In genomic region chr7:925601-926000, GRCh38 we compare ENCODE assay signal across 11 cellular contexts. TPM values are rescaled to one million over a fixed set of nuclear protein-coding genes. Genes with fewer than 3 reads are reported as not detected.
DNase-seq lines count a peak whose midpoint lies in the region; ATAC-seq, FAIRE-seq and TF ChIP-seq lines count a peak whose summit lies in the region.
"Had no signal": no experiment of that assay in that cellular context is flagged by ENCODE, and none has a peak within 500 bp of the region (broad histone marks: within the 10 kb centered on the region; RNA-seq: fewer than 3 reads in every experiment).

No MANE protein-coding gene starts in this region.

- H3K27ac ChIP-seq in OCI-LY3 (ENCODE audit: low read length) (no peak overlapping the region), lower lobe of right lung (no peak overlapping the region), H9 (ENCODE audit: insufficient read length, low read depth, low read length) (no peak overlapping the region)

- H3K27me3 ChIP-seq in OCI-LY3 (ENCODE audit: low read depth, low read length) (peaks cover 51% of the 10 kb centered on the region), lower lobe of right lung (ENCODE audit: low read depth) (no peaks in the 10 kb centered on the region), H9 (ENCODE audit: insufficient read depth, low read length) (no peaks in the 10 kb centered on the region)

- H3K4me1 ChIP-seq in OCI-LY3 (ENCODE audit: low read length) (peaks cover 64% of the 10 kb centered on the region), lower lobe of right lung (peaks cover 27% of the 10 kb centered on the region), H9 (ENCODE audit: insufficient read depth, low read length) (no peaks in the 10 kb centered on the region)

- H3K4me3 Mint-ChIP-seq in activated naive CD4-positive, alpha-beta T cell treated with anti-CD3 and anti-CD28 coated beads, Interleukin-2, amount 10 ng/mL, durations not matched to agents 7 days and 5 days: no peak overlapping the region
- peak overlapping the region; percentile 48 for H3K4me3 Mint-ChIP-seq in stimulated activated naive CD8-positive, alpha-beta T cell treated with anti-CD3 and anti-CD28 coated beads, Interleukin-15, Interleukin-2, amounts not matched to agents 100 ng/mL and 50 ng/mL, for 24 hours
- no peak overlapping the region for H3K4me3 Mint-ChIP-seq in H9

- H3K23me2 ChIP-seq in H9 (ENCODE audit: insufficient read length, low read depth, low read length, poor library complexity, severe bottlenecking): no peaks in the 10 kb centered on the region

- no peak overlapping the region for H3K9ac ChIP-seq in OCI-LY3 (ENCODE audit: low read length)
- no peak overlapping the region for H3K9ac ChIP-seq in H9 (ENCODE audit: extremely low read depth, insufficient read length, low read length)

- H2BK5ac ChIP-seq in H9 (ENCODE audit: insufficient read length, low read length): no peak overlapping the region

- no peak overlapping the region for H4K8ac ChIP-seq in H9 (replicated peaks; ENCODE audit: insufficient read length, low read depth, low read length)

- H3K36me3 ChIP-seq in OCI-LY3 (replicated peaks; ENCODE audit: low read depth, low read length) (no peaks in the 10 kb centered on the region), lower lobe of right lung (no peaks in the 10 kb centered on the region)

- peaks cover 27% of the 10 kb centered on the region for H3K27me3 Mint-ChIP-seq in activated naive CD4-positive, alpha-beta T cell treated with anti-CD3 and anti-CD28 coated beads, Interleukin-2, amount 10 ng/mL, durations not matched to agents 7 days and 5 days
- H3K27me3 Mint-ChIP-seq in stimulated activated naive CD8-positive, alpha-beta T cell treated with anti-CD3 and anti-CD28 coated beads, Interleukin-15, Interleukin-2, amounts not matched to agents 100 ng/mL and 50 ng/mL, for 24 hours: no peaks in the 10 kb centered on the region
- no peaks in the 10 kb centered on the region; the same call in 1 of the 2 replicates for H3K27me3 Mint-ChIP-seq in H9 (ENCODE audit: low read depth)

- H4K91ac ChIP-seq in H9 (ENCODE audit: insufficient read length, low read depth, low read length): no peak overlapping the region

- H2BK20ac ChIP-seq in H9 (ENCODE audit: low read depth, low read length, poor library complexity, severe bottlenecking): no peak overlapping the region

- peak; percentile 19 for DNase-seq in activated naive CD4-positive, alpha-beta T cell treated with anti-CD3 and anti-CD28 coated beads, Interleukin-2, amount 10 ng/mL, durations not matched to agents 7 days and 5 days
- DNase-seq in lower lobe of right lung (peak; percentile 66), NCI-H1436 (lab: John Stamatoyannopoulos, UW) (no peak), GM19239 (ENCODE audit: insufficient read length, low spot score) (no peak), H9 (no peak), GM13977 (ENCODE audit: low spot score) (no peak)
- DNase-seq: GOT3 had no signal

- peak; percentile 13 to 15 for ATAC-seq in lower lobe of right lung

- H2BK15ac ChIP-seq in H9 (ENCODE audit: low read depth, low read length): no peak overlapping the region

- no peaks in the 10 kb centered on the region for H3K9me3 ChIP-seq in OCI-LY3 (ENCODE audit: insufficient read depth, low read length)
- no peaks in the 10 kb centered on the region for H3K9me3 ChIP-seq in lower lobe of right lung
- H3K9me3 ChIP-seq in H9 (ENCODE audit: control insufficient read depth, low read depth, low read length): no peaks in the 10 kb centered on the region

- H4K5ac ChIP-seq in H9 (ENCODE audit: insufficient read length, low read depth, low read length): no peak overlapping the region

- H3K4me3 ChIP-seq in OCI-LY3 (ENCODE audit: low read length) (peak overlapping the region; percentile 77; the same call in 1 of the 2 replicates), lower lobe of right lung (no peak overlapping the region)
- H3K4me3 ChIP-seq: coronary artery had no signal

- H3K4me1 Mint-ChIP-seq in activated naive CD4-positive, alpha-beta T cell treated with anti-CD3 and anti-CD28 coated beads, Interleukin-2, amount 10 ng/mL, durations not matched to agents 7 days and 5 days: peaks cover 34% of the 10 kb centered on the region
- peaks cover 81% of the 10 kb centered on the region for H3K4me1 Mint-ChIP-seq in stimulated activated naive CD8-positive, alpha-beta T cell treated with anti-CD3 and anti-CD28 coated beads, Interleukin-15, Interleukin-2, amounts not matched to agents 100 ng/mL and 50 ng/mL, for 24 hours (ENCODE audit: low read depth)
- H3K4me1 Mint-ChIP-seq in H9: peaks cover 4 to 6% of the 10 kb centered on the region in 2 experiments; a peak in 3 of 4 replicates

- no peak overlapping the region for H2BK120ac ChIP-seq in H9 (ENCODE audit: low read depth, low read length, poor library complexity, severe bottlenecking)

- H3K79me1 ChIP-seq in H9 (ENCODE audit: insufficient read depth, low read depth, low read length, poor library complexity, severe bottlenecking): no peaks in the 10 kb centered on the region

- in situ Hi-C loops in GM13977 (cut with MboI; ENCODE audit: low pct_unique_long_range_greater_than_20kb, low sequenced_read_pairs, unreplicated experiment): no loop called here

- no CpG with 5 or more reads among the region's 18 CpGs for WGBS in H9 (ENCODE audit: extremely low coverage, insufficient read length, low lambda C conversion rate)

- H2AFZ ChIP-seq in OCI-LY3 (ENCODE audit: low read depth, low read length) (no peak overlapping the region), H9 (ENCODE audit: low read length) (no peak overlapping the region)

- no peak overlapping the region for H3K18ac ChIP-seq in H9 (ENCODE audit: insufficient read length, low read depth, low read length)

- H3K27ac Mint-ChIP-seq in activated naive CD4-positive, alpha-beta T cell treated with anti-CD3 and anti-CD28 coated beads, Interleukin-2, amount 10 ng/mL, durations not matched to agents 7 days and 5 days: no peak overlapping the region
- H3K27ac Mint-ChIP-seq in stimulated activated naive CD8-positive, alpha-beta T cell treated with anti-CD3 and anti-CD28 coated beads, Interleukin-15, Interleukin-2, amounts not matched to agents 100 ng/mL and 50 ng/mL, for 24 hours: peak overlapping the region; percentile 87
- H3K27ac Mint-ChIP-seq in H9: no peak overlapping the region

- no peak overlapping the region for H2AK5ac ChIP-seq in H9 (ENCODE audit: insufficient read length, low read length)

- no peak overlapping the region for H3K14ac ChIP-seq in H9 (ENCODE audit: insufficient read depth, low read length)

- no peak overlapping the region for H3T11ph ChIP-seq in H9 (ENCODE audit: low read length)

- no peak overlapping the region for H2BK12ac ChIP-seq in H9 (ENCODE audit: insufficient read length, low read depth, low read length)

- intact Hi-C loops in lower lobe of right lung (cut with DNase I): no loop called here

- no peak for TF ChIP-seq CTCF in OCI-LY3 (IDR thresholded peaks at IDR 0.05; ENCODE audit: low read depth, low read length)
- no peak for TF ChIP-seq CTCF in lower lobe of right lung (IDR thresholded peaks at IDR 0.05)
- TF ChIP-seq CTCF in H9 (conservative IDR thresholded peaks at IDR 0.05): no peak
- TF ChIP-seq CTCF in GM13977 (IDR thresholded peaks at IDR 0.05; ENCODE audit: extremely low read depth, insufficient read depth, missing control alignments): no peak

- H3K9me3 Mint-ChIP-seq in activated naive CD4-positive, alpha-beta T cell treated with anti-CD3 and anti-CD28 coated beads, Interleukin-2, amount 10 ng/mL, durations not matched to agents 7 days and 5 days: no peaks in the 10 kb centered on the region
- H3K9me3 Mint-ChIP-seq in stimulated activated naive CD8-positive, alpha-beta T cell treated with anti-CD3 and anti-CD28 coated beads, Interleukin-15, Interleukin-2, amounts not matched to agents 100 ng/mL and 50 ng/mL, for 24 hours: no peaks in the 10 kb centered on the region
- no peaks in the 10 kb centered on the region; a peak in 1 of 5 replicates for H3K9me3 Mint-ChIP-seq in H9

- no peak overlapping the region for H3K56ac ChIP-seq in H9 (ENCODE audit: insufficient read length, low read depth, low read length)

- no peak for FAIRE-seq in GM19239 (lab: Jason Lieb, UNC)
- FAIRE-seq: TTC549 had no signal

- no peak overlapping the region for H3K4ac ChIP-seq in H9 (ENCODE audit: low read depth, low read length)

- H3K79me2 ChIP-seq in OCI-LY3 (ENCODE audit: low read length) (no peaks in the 10 kb centered on the region), H9 (ENCODE audit: insufficient read depth, low read length) (no peaks in the 10 kb centered on the region)

- H3K23ac ChIP-seq in H9 (ENCODE audit: insufficient read length, low read depth, low read length): no peak overlapping the region

- H3K36me3 Mint-ChIP-seq in activated naive CD4-positive, alpha-beta T cell treated with anti-CD3 and anti-CD28 coated beads, Interleukin-2, amount 10 ng/mL, durations not matched to agents 7 days and 5 days: no peaks in the 10 kb centered on the region
- peaks cover 14% of the 10 kb centered on the region for H3K36me3 Mint-ChIP-seq in stimulated activated naive CD8-positive, alpha-beta T cell treated with anti-CD3 and anti-CD28 coated beads, Interleukin-15, Interleukin-2, amounts not matched to agents 100 ng/mL and 50 ng/mL, for 24 hours (ENCODE audit: low read depth)
- H3K36me3 Mint-ChIP-seq in H9 (ENCODE audit: insufficient read depth in 1 of 3, low read depth in 3 of 3): no peaks in the 10 kb centered on the region; a peak in 1 of 7 replicates

- H4K20me1 ChIP-seq in OCI-LY3 (ENCODE audit: insufficient read depth, low read length): no peaks in the 10 kb centered on the region
- H4K20me1 ChIP-seq in H9 (ENCODE audit: control insufficient read depth, insufficient read depth, insufficient read length): no peaks in the 10 kb centered on the region

- CTCF ChIA-PET in activated naive CD4-positive, alpha-beta T cell treated with anti-CD3 and anti-CD28 coated beads, Interleukin-2, amount 10 ng/mL, durations not matched to agents 7 days and 5 days (lab: Charles Lee): interaction anchor here (0.5 kb wide), 1 partner anchor 43 kb away, joined by 3 read pairs; no protein-coding TSS in a partner anchor

- H3K4me2 ChIP-seq in OCI-LY3 (ENCODE audit: low read length) (peak overlapping the region; percentile 85), H9 (ENCODE audit: insufficient read depth, insufficient read length, low read length) (no peak overlapping the region)

RNA-seq across cellular contexts. Expression of gene ADAP1, which starts 28.9 kb away (rescaled TPM):
- total RNA-seq in lower lobe of right lung (33.9 TPM), H9 (2021) (6.2 and 6.8 TPM in 2 replicates)

RNA-seq across cellular contexts. Expression of gene GET4, which starts 49.2 kb away (rescaled TPM):
- total RNA-seq in lower lobe of right lung: 31.7 TPM
- 70.2 and 75.1 TPM in 2 replicates for total RNA-seq in H9 (2021)

RNA-seq across cellular contexts. Expression of gene COX19, which starts 49.7 kb away (rescaled TPM):
- total RNA-seq in lower lobe of right lung (12.9 TPM), H9 (2021) (10.2 and 12.3 TPM in 2 replicates)

RNA-seq across cellular contexts. Expression of gene CYP2W1, which starts 57.4 kb away (rescaled TPM):
- total RNA-seq in lower lobe of right lung (not detected), H9 (2021) (not detected in 2 replicates)

Comparison
In these comparisons a context has a peak if more than half of its experiments do, and no peak if none do; other contexts are left out.
1. DNase-seq: peak in activated naive CD4-positive, alpha-beta T cell treated with anti-CD3 and anti-CD28 coated beads, Interleukin-2, amount 10 ng/mL, durations not matched to agents 7 days and 5 days (single experiment) and lower lobe of right lung (single experiment); none in NCI-H1436 (single experiment), GM19239 (single experiment), H9 (single experiment) and GM13977 (single experiment).